ENCODE assay signal across 20 cellular contexts in genomic region chr14:34837801-34838322, GRCh38. TPM values are rescaled to one million over a fixed set of nuclear protein-coding genes. Genes with fewer than 3 reads are reported as not detected.
A peak's percentile ranks its signal among the peaks of the same experiment; 100 is the strongest.
DNase-seq lines count a peak whose midpoint lies in the region; ATAC-seq, FAIRE-seq and TF ChIP-seq lines count a peak whose summit lies in the region.
"Had no signal": no experiment of that assay in that cellular context is flagged by ENCODE, and none has a peak within 500 bp of the region (broad histone marks: within the 10 kb centered on the region; RNA-seq: fewer than 3 reads in every experiment).

No MANE protein-coding gene starts in this region.

- FAIRE-seq in frontal cortex (lab: Jason Lieb, UNC) = peak; percentile 6
- FAIRE-seq: endometrium had no signal

- peak overlapping the region; percentile 33 for H3K4me2 ChIP-seq in GM23338

- no peaks in the 10 kb centered on the region for H3F3A ChIP-seq in GM23338 (replicated peaks; ENCODE audit: low read depth)

- H3K9me3 Mint-ChIP-seq in GM23338 (no peaks in the 10 kb centered on the region), WTC11 (no peaks in the 10 kb centered on the region)
- H3K9me3 Mint-ChIP-seq: activated CD4-positive, alpha-beta T cell treated with anti-CD3 and anti-CD28 coated beads, Interleukin-2, amount 10 ng/mL, durations not matched to agents 7 days and 5 days had no signal

- CTCF ChIA-PET in WTC11 (lab: Charles Lee) = no interaction called here

- H3K4me3 ChIP-seq in GM23338 = no peak overlapping the region
- H3K4me3 ChIP-seq: Peyer's patch had no signal

- H3K27ac Mint-ChIP-seq in GM23338 (peak overlapping the region; percentile 89), WTC11 (peak overlapping the region; percentile 67)
- H3K27ac Mint-ChIP-seq: activated CD4-positive, alpha-beta T cell treated with anti-CD3 and anti-CD28 coated beads, Interleukin-2, amount 10 ng/mL, durations not matched to agents 7 days and 5 days had no signal

- POLR2A ChIA-PET in WTC11 (lab: Charles Lee) = no interaction called here

- TF ChIP-seq CTCF in GM23338 (conservative IDR thresholded peaks at IDR 0.05; ENCODE audit: low read depth in 2 of 2) (no peak), WTC11 (IDR thresholded peaks at IDR 0.05) (no peak)

- H3K4me1 Mint-ChIP-seq in GM23338 (peaks cover 8% of the 10 kb centered on the region), WTC11 (peaks cover 9% of the 10 kb centered on the region)

- no peaks in the 10 kb centered on the region for H3K9me2 ChIP-seq in GM23338 (ENCODE audit: insufficient read depth)

- no peaks in the 10 kb centered on the region for H3K36me3 ChIP-seq in GM23338 (ENCODE audit: insufficient read depth)
- H3K36me3 ChIP-seq: Peyer's patch had no signal

- H3K36me3 Mint-ChIP-seq in GM23338 (ENCODE audit: low read depth) (peaks cover 3% of the 10 kb centered on the region; the same call in 2 of the 3 replicates), WTC11 (no peaks in the 10 kb centered on the region)

- H3K27ac ChIP-seq in GM23338 (ENCODE audit: low read depth) = no peak overlapping the region; the same call in 1 of the 2 replicates
- H3K27ac ChIP-seq: Peyer's patch had no signal

- H3K27me3 ChIP-seq in GM23338 (ENCODE audit: insufficient read depth) = no peaks in the 10 kb centered on the region
- H3K27me3 ChIP-seq: Peyer's patch had no signal

- H3K27me3 Mint-ChIP-seq in GM23338 (ENCODE audit: insufficient read depth, low read depth, poor library complexity) (no peaks in the 10 kb centered on the region), WTC11 (ENCODE audit: low read depth) (no peaks in the 10 kb centered on the region)
- H3K27me3 Mint-ChIP-seq: activated CD4-positive, alpha-beta T cell treated with anti-CD3 and anti-CD28 coated beads, Interleukin-2, amount 10 ng/mL, durations not matched to agents 7 days and 5 days had no signal

- peaks cover 8% of the 10 kb centered on the region; the same call in 1 of the 2 replicates for H3K4me1 ChIP-seq in GM23338 (ENCODE audit: insufficient read depth)
- H3K4me1 ChIP-seq: Peyer's patch had no signal

- no peaks in the 10 kb centered on the region; the same call in 1 of the 2 replicates for H3K79me2 ChIP-seq in GM23338 (replicated peaks; ENCODE audit: insufficient read depth)

- H3K4me3 Mint-ChIP-seq in GM23338 (no peak overlapping the region), WTC11 (no peak overlapping the region)
- H3K4me3 Mint-ChIP-seq: activated CD4-positive, alpha-beta T cell treated with anti-CD3 and anti-CD28 coated beads, Interleukin-2, amount 10 ng/mL, durations not matched to agents 7 days and 5 days had no signal

- no peak overlapping the region for H2AFZ ChIP-seq in GM23338

- no peak for ATAC-seq in GM23338
- no peak for ATAC-seq in WTC11
- no peak for ATAC-seq in GM18519 (IDR thresholded peaks at IDR 0.05; ENCODE audit: low FRiP score, unreplicated experiment)
- no peak for ATAC-seq in sciatic nerve

- intact Hi-C loops in sciatic nerve (cut with DNase I) = no loop called here

- no peaks in the 10 kb centered on the region for H4K20me1 ChIP-seq in GM23338 (replicated peaks; ENCODE audit: insufficient read depth)

- DNase-seq in GM23338 (ENCODE audit: low spot score) (no peak), WTC11 (ENCODE audit: low spot score) (no peak), frontal cortex (ENCODE audit: low spot score in 2 of 2) (no peak), pons (ENCODE audit: low spot score) (peak; percentile 91), SIG-M5 treated with dmso at 0.1 percent for 504 hours (lab: John Stamatoyannopoulos, UW; ENCODE audit: unreplicated experiment) (no peak), NCI-H510A (lab: John Stamatoyannopoulos, UW) (no peak), sciatic nerve (ENCODE audit: low spot score) (no peak)
- DNase-seq: activated CD4-positive, alpha-beta T cell treated with anti-CD3 and anti-CD28 coated beads, Interleukin-2, amount 10 ng/mL, durations not matched to agents 7 days and 5 days; activated gamma-delta T cell; amygdala; COR-L47; EL; foreskin fibroblast; HCEC 1CT; Kasumi-1; nucleus accumbens; Peyer's patch; stimulated activated CD4-positive, alpha-beta T cell treated with anti-CD3 and anti-CD28 coated beads, Interleukin-2, amount 100 ng/mL, for 24 hours had no signal

TF ChIP-seq in GM23338, 12 proteins besides CTCF, POLR2A, EP300 and RAD21 (continues in another document):
- TF ChIP-seq REST (IDR thresholded peaks at IDR 0.05; ENCODE audit: unreplicated experiment) (no peak), EZH2 (IDR thresholded peaks at IDR 0.05; ENCODE audit: low read depth, unreplicated experiment) (no peak), NANOG (IDR thresholded peaks at IDR 0.05; ENCODE audit: borderline replicate concordance) (no peak), POLR2AphosphoS5 (IDR thresholded peaks at IDR 0.05; ENCODE audit: low read depth) (no peak), ZNF114 (CRISPR knock-in tag; IDR thresholded peaks at IDR 0.05) (no peak), STAT1 (IDR thresholded peaks at IDR 0.05; ENCODE audit: unreplicated experiment) (no peak)

TF ChIP-seq in WTC11, 78 proteins besides CTCF, POLR2A, EP300 and RAD21:
- TF ChIP-seq ZNF317 (CRISPR knock-in tag; IDR thresholded peaks at IDR 0.05; ENCODE audit: borderline replicate concordance, low read depth) (no peak), EMX1 (CRISPR knock-in tag; IDR thresholded peaks at IDR 0.05) (no peak), ZNF281 (CRISPR knock-in tag; IDR thresholded peaks at IDR 0.05) (no peak), CDX4 (CRISPR knock-in tag; IDR thresholded peaks at IDR 0.05; ENCODE audit: borderline replicate concordance) (no peak), MLX (CRISPR knock-in tag; IDR thresholded peaks at IDR 0.05) (no peak), GABPB1 (CRISPR knock-in tag; IDR thresholded peaks at IDR 0.05) (peak; percentile 60; the same call in 1 of the 2 replicates)
TF ChIP-seq in WTC11: peak in this region for 1.

RNA-seq across cellular contexts. Expression of gene BAZ1A, which starts 37.3 kb away (rescaled TPM):
- 21.8 and 24.2 TPM in 2 replicates for total RNA-seq in GM23338 (2014; rRNA removed; shearing (Covaris generic))
- polyA plus RNA-seq in GM23338 (2016; fragmentation: Nextera tagmentation; extraction: Ambion mirVana) = 24.1 and 26.8 TPM in 2 replicates
- 17.1 to 28.2 TPM (median 21.2 TPM) in 3 replicates for total RNA-seq in WTC11 (2021)
- total RNA-seq in frontal cortex = 18.3 TPM
- 30.1 TPM for total RNA-seq in sciatic nerve
